ENCODE assay signal across 23 cellular contexts in genomic region chr11:40161855-40162410, GRCh38.
DNase-seq lines count a peak whose midpoint lies in the region; ATAC-seq and TF ChIP-seq lines count a peak whose summit lies in the region.
"Had no signal": no experiment of that assay in that cellular context is flagged by ENCODE, and none has a peak within 500 bp of the region (broad histone marks: within the 10 kb centered on the region; RNA-seq: fewer than 3 reads in every experiment).

No MANE protein-coding gene starts in this region.

- H3K4me3 ChIP-seq in endodermal cell (ENCODE audit: low read length), result no peak overlapping the region
- H3K4me3 ChIP-seq: BLaER1 treated with 17β-estradiol and CSF1 and Interleukin-3, amounts not matched to agents 10 nM and 100 nM; PC-9; SJCRH30 had no signal

- intact Hi-C loops in Right ventricle myocardium superior (cut with DNase I) (no loop called here), cardiac septum (cut with DNase I) (no loop called here)

- no peaks in the 10 kb centered on the region for H3K27me3 ChIP-seq in endodermal cell (ENCODE audit: control insufficient read depth, insufficient read depth, low read length, poor library complexity, severe bottlenecking)
- H3K27me3 ChIP-seq: BLaER1 treated with 17β-estradiol and CSF1 and Interleukin-3, amounts not matched to agents 10 nM and 100 nM; SJCRH30 had no signal

- no peaks in the 10 kb centered on the region for H3K4me1 ChIP-seq in endodermal cell (ENCODE audit: control insufficient read depth, insufficient read depth, low read length)
- H3K4me1 ChIP-seq: BLaER1 treated with 17β-estradiol and CSF1 and Interleukin-3, amounts not matched to agents 10 nM and 100 nM; Caco-2; SJCRH30 had no signal

- peak; percentile 9 for DNase-seq in DMS53 (lab: John Stamatoyannopoulos, UW)
- DNase-seq in DMS53 treated with DMSO at 0.1 percent for 48 hours (lab: John Stamatoyannopoulos, UW; ENCODE audit: unreplicated experiment), result no peak
- DNase-seq in Right ventricle myocardium superior, result peak; percentile 39
- no peak for DNase-seq in cardiac septum (ENCODE audit: low spot score)
- DNase-seq in endodermal cell, result no peak
- no peak for DNase-seq in T-helper 9 cell
- DNase-seq: Caco-2; CD4-positive, alpha-beta memory T cell; DMS 273 treated with DMSO at 0.1 percent for 48 hours; GDM1; IMR-90; NCI-H187 treated with DMSO at 0.1 percent for 48 hours; NCI-H2107; NCI-H510A treated with DMSO at 0.1 percent for 48 hours; PC-9; SJCRH30; T-helper 1 cell had no signal

- H3K4me1 Mint-ChIP-seq in endodermal cell, result no peaks in the 10 kb centered on the region
- H3K4me1 Mint-ChIP-seq: CD4-positive, alpha-beta memory T cell had no signal

- ATAC-seq in Right ventricle myocardium superior (ENCODE audit: poor library complexity) (no peak), GM18907 (IDR thresholded peaks at IDR 0.05; ENCODE audit: unreplicated experiment) (no peak), GM21737 (IDR thresholded peaks at IDR 0.05; ENCODE audit: unreplicated experiment) (no peak)

- WGBS in endodermal cell (ENCODE audit: insufficient coverage in 1 of 2, insufficient read length in 1 of 2), 2 experiments, result 63 to 88% methylated on average over 3 to 5 of the region's 5 CpGs

- peaks cover under 1% of the 10 kb centered on the region for H3K9me3 ChIP-seq in endodermal cell (ENCODE audit: control insufficient read depth, low read length)
- H3K9me3 ChIP-seq: Caco-2 had no signal

- H3K27ac ChIP-seq in endodermal cell (ENCODE audit: low read depth, low read length), result peak overlapping the region; percentile 76
- H3K27ac ChIP-seq: 22Rv1; BLaER1 treated with 17β-estradiol and CSF1 and Interleukin-3, amounts not matched to agents 10 nM and 100 nM; KMS-11; PC-9; RWPE1; SJCRH30 had no signal

- no peak overlapping the region for H3K4me3 Mint-ChIP-seq in endodermal cell
- H3K4me3 Mint-ChIP-seq: CD4-positive, alpha-beta memory T cell had no signal

- peaks cover 18% of the 10 kb centered on the region for H3K9me3 Mint-ChIP-seq in endodermal cell

- no peak overlapping the region for H3K9ac ChIP-seq in endodermal cell (ENCODE audit: extremely low read depth, low read length, poor library complexity, severe bottlenecking)
- H3K9ac ChIP-seq: BLaER1 treated with 17β-estradiol and CSF1 and Interleukin-3, amounts not matched to agents 10 nM and 100 nM; KMS-11 had no signal

- peaks cover 2% of the 10 kb centered on the region for H3K27me3 Mint-ChIP-seq in endodermal cell (ENCODE audit: insufficient read depth)
- H3K27me3 Mint-ChIP-seq: CD4-positive, alpha-beta memory T cell had no signal

- H3K36me3 ChIP-seq in endodermal cell (ENCODE audit: control insufficient read depth, insufficient read depth, low read length), result no peaks in the 10 kb centered on the region
- H3K36me3 ChIP-seq: BLaER1 treated with 17β-estradiol and CSF1 and Interleukin-3, amounts not matched to agents 10 nM and 100 nM; SJCRH30 had no signal

- no peak overlapping the region for H3K27ac Mint-ChIP-seq in endodermal cell
- H3K27ac Mint-ChIP-seq: CD4-positive, alpha-beta memory T cell had no signal

- H3K36me3 Mint-ChIP-seq in endodermal cell (ENCODE audit: low read depth), result no peaks in the 10 kb centered on the region
- H3K36me3 Mint-ChIP-seq: CD4-positive, alpha-beta memory T cell had no signal

- no peak for TF ChIP-seq CTCF in endodermal cell (conservative IDR thresholded peaks at IDR 0.05)

Comparison
In these comparisons a context has a peak if more than half of its experiments do, and no peak if none do; other contexts are left out.
1. DNase-seq: peak in DMS53 (single experiment) and Right ventricle myocardium superior (single experiment); none in DMS53 treated with DMSO at 0.1 percent for 48 hours (single experiment), cardiac septum (single experiment), endodermal cell (single experiment) and T-helper 9 cell (single experiment).